Comparison of ENCODE assay signal across 1 cellular context in genomic region chr18:9894454-9895068, GRCh38.
TF ChIP-seq lines count a peak whose summit lies in the region.

No MANE protein-coding gene starts in this region.

TF ChIP-seq in K562, 482 proteins besides CTCF, POLR2A, EP300 and RAD21 (continued from another document):
- no peak for TF ChIP-seq MXD1 (CRISPR knock-in tag; IDR thresholded peaks at IDR 0.05; ENCODE audit: borderline replicate concordance, poor library complexity, severe bottlenecking)
- TF ChIP-seq ETV5 (CRISPR knock-in tag; IDR thresholded peaks at IDR 0.05; ENCODE audit: low read depth) = 0 out of 2 replicates have a peak, but pooled peaks have one; percentile 37
- TF ChIP-seq PRPF4 (IDR thresholded peaks at IDR 0.05; ENCODE audit: insufficient read depth, low read depth, low read length, poor library complexity, severe bottlenecking) = no peak
- TF ChIP-seq MLX (CRISPR knock-in tag; conservative IDR thresholded peaks at IDR 0.05) = no peak
- TF ChIP-seq ZFP30 (CRISPR knock-in tag; IDR thresholded peaks at IDR 0.05; ENCODE audit: borderline replicate concordance) = no peak
- TF ChIP-seq CREM (IDR thresholded peaks at IDR 0.05; ENCODE audit: low read depth) = no peak
- no peak for TF ChIP-seq ZNF75A (CRISPR knock-in tag; IDR thresholded peaks at IDR 0.05)
- TF ChIP-seq SNRNP70 (optimal IDR thresholded peaks at IDR 0.05; ENCODE audit: low read depth, low read length) = no peak
- peak; percentile 33; the same call in 1 of the 2 replicates for TF ChIP-seq ZNF592 (IDR thresholded peaks at IDR 0.05)
- no peak for TF ChIP-seq PPARD (CRISPR knock-in tag; IDR thresholded peaks at IDR 0.05)
- peak; percentile 98 for TF ChIP-seq ZNF121 (CRISPR knock-in tag; conservative IDR thresholded peaks at IDR 0.05)
- TF ChIP-seq ZBTB43 (CRISPR knock-in tag; IDR thresholded peaks at IDR 0.05) = no peak
- no peak for TF ChIP-seq DNMT1 (IDR thresholded peaks at IDR 0.05)
- no peak for TF ChIP-seq IRF9 (tag; IDR thresholded peaks at IDR 0.05)
- no peak for TF ChIP-seq U2AF2 (optimal IDR thresholded peaks at IDR 0.05; ENCODE audit: low read depth, low read length)
- no peak for TF ChIP-seq KLF13 (tag; IDR thresholded peaks at IDR 0.05; ENCODE audit: borderline replicate concordance, low read depth)
